In the genomic region with DNA sequence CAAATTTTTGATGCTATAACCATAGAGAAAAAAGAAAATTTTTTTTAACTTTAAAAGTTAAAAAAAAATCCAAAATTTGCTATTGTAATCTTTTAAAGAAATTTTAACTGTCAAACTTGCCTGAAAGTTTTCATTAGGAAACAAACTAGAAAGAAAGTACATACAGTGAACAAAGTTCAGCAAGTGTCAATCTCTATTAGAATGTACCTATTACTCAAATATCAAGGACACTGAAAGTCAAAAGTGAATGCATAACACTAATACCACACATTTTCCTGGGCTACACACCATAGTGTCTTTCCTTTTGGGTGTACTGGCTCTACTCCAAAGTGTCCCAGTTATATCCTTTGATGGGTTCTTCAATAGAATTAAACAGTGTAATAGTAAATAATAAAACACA, we compare ENCODE assay signal across 19 cellular contexts.
"Had no signal": no experiment of that assay in that cellular context is flagged by ENCODE, and none has a peak within 500 bp of the region (broad histone marks: within the 10 kb centered on the region; RNA-seq: fewer than 3 reads in every experiment).

No MANE protein-coding gene starts in this region.

- FAIRE-seq: RCC 7860 had no signal

- DNase-seq: KBM-7, NCI-H1092 treated with DMSO at 0.1 percent for 48 hours, NCI-H1436, NCI-H187, NCI-H2029, NCI-H2081 treated with DMSO at 0.1 percent for 48 hours, NCI-H2171, NCI-H226, NCI-H446, NCI-H510A, NCI-H524 treated with DMSO at 0.1 percent for 48 hours, NCI-H69, NCI-H774, Right ventricle myocardium superior, RPMI8226, SIG-M5, SK-N-SH, T-helper 1 cell had no signal

- H3K9me3 ChIP-seq: SK-N-SH had no signal
